ENCODE assay signal across 11 cellular contexts in the genomic region with DNA sequence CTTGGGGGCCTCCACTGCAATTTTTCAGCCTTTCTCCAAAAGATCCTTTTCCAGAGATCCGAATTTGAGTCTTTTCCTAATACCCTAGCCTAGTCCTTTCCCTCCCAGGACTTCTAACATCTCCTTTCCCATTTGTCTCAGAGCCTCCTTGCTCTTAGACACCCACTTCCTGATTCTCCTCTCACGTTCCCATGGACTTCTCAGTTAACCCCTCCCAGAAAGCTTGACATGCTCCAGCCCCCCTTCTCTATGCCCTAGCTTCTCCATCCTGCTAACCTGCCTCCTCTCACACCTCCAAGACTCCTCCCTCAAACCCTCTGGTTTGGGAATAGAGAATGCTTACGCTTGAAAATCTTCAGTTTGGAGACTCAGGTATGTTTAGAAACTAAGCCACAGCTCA. TPM values are rescaled to one million over a fixed set of nuclear protein-coding genes. Genes with fewer than 3 reads are reported as not detected.
DNase-seq lines count a peak whose midpoint lies in the region; ATAC-seq and TF ChIP-seq lines count a peak whose summit lies in the region.
"Had no signal": no experiment of that assay in that cellular context is flagged by ENCODE, and none has a peak within 500 bp of the region (broad histone marks: within the 10 kb centered on the region; RNA-seq: fewer than 3 reads in every experiment).

No MANE protein-coding gene starts in this region.

- no peaks in the 10 kb centered on the region for H4K20me1 ChIP-seq in MM.1S (ENCODE audit: insufficient read depth, low read length)
- H4K20me1 ChIP-seq in neural progenitor cell (ENCODE audit: low read depth): peaks cover 70% of the 10 kb centered on the region

- H3F3A ChIP-seq in MM.1S (ENCODE audit: insufficient read depth, low read length) (peaks cover 20% of the 10 kb centered on the region; the same call in 1 of the 2 replicates), neural progenitor cell (ENCODE audit: low read depth) (peaks cover 10% of the 10 kb centered on the region)

- POLR2A ChIA-PET in CD4-positive, alpha-beta T cell (lab: Charles Lee): interaction anchor here (1.0 kb wide), 1 partner anchor 22 kb away, joined by 3 read pairs; no protein-coding TSS in a partner anchor

- no peak for TF ChIP-seq POLR2A in sigmoid colon (IDR thresholded peaks at IDR 0.05)

- H3K4me1 ChIP-seq in MM.1S (ENCODE audit: low read length) (peaks cover 14% of the 10 kb centered on the region; the same call in 1 of the 2 replicates), duodenal mucosa (ENCODE audit: control insufficient read depth in 1 of 2, insufficient read depth in 2 of 2, low read length in 2 of 2) (peaks cover 36 to 54% of the 10 kb centered on the region in 2 donors), neural progenitor cell (peaks cover 41% of the 10 kb centered on the region), sigmoid colon (peaks cover 0 to 58% (median 41%) of the 10 kb centered on the region in 4 donors), aorta (ENCODE audit: control insufficient read depth in 1 of 2, insufficient read depth in 2 of 2, low read length in 2 of 2) (peaks cover 0 to 3% of the 10 kb centered on the region in 2 donors)

- no peaks in the 10 kb centered on the region for H3K27me3 ChIP-seq in CD4-positive, alpha-beta T cell (ENCODE audit: control insufficient read depth, insufficient read depth, low read length)
- H3K27me3 ChIP-seq in MM.1S (replicated peaks; ENCODE audit: insufficient read depth, low read length) (no peaks in the 10 kb centered on the region), duodenal mucosa (ENCODE audit: control insufficient read depth in 1 of 2, insufficient read depth in 2 of 2, low read length in 2 of 2) (no peaks in the 10 kb centered on the region), neural progenitor cell (peaks cover 16% of the 10 kb centered on the region), sigmoid colon (no peaks in the 10 kb centered on the region), aorta (ENCODE audit: control insufficient read depth in 1 of 2, insufficient read depth in 2 of 2, low read length in 1 of 2) (no peaks in the 10 kb centered on the region)

- H3K9ac ChIP-seq in MM.1S (ENCODE audit: low read length): no peak overlapping the region
- H3K9ac ChIP-seq in duodenal mucosa (ENCODE audit: low read depth in 1 of 2, low read length in 2 of 2): peak overlapping the region; percentile 6 to 19
- H3K9ac ChIP-seq in neural progenitor cell: peak overlapping the region; percentile 1

- no peaks in the 10 kb centered on the region for H3K9me3 Mint-ChIP-seq in CD4-positive, alpha-beta T cell
- H3K9me3 Mint-ChIP-seq in neural progenitor cell: no peaks in the 10 kb centered on the region

- no peak overlapping the region for H3K4me3 ChIP-seq in MM.1S (ENCODE audit: low read length)
- H3K4me3 ChIP-seq in duodenal mucosa (ENCODE audit: low read depth in 1 of 2, low read length in 2 of 2): peak overlapping the region in 1 of 2 donors; percentile 13
- H3K4me3 ChIP-seq in neural progenitor cell: peak overlapping the region; percentile 92
- H3K4me3 ChIP-seq in sigmoid colon: peak overlapping the region in 1 of 4 donors; percentile 70
- no peak overlapping the region for H3K4me3 ChIP-seq in aorta (ENCODE audit: low read length in 2 of 2)
- H3K4me3 ChIP-seq: K562 had no signal

- no peak for TF ChIP-seq EP300 in sigmoid colon (IDR thresholded peaks at IDR 0.05)

- peaks cover 63% of the 10 kb centered on the region for H3K4me1 Mint-ChIP-seq in CD4-positive, alpha-beta T cell (ENCODE audit: low read depth)
- peaks cover 54% of the 10 kb centered on the region for H3K4me1 Mint-ChIP-seq in neural progenitor cell

- no peaks in the 10 kb centered on the region for H3K9me3 ChIP-seq in CD4-positive, alpha-beta T cell (ENCODE audit: control insufficient read depth, low read length)
- no peaks in the 10 kb centered on the region for H3K9me3 ChIP-seq in MM.1S (replicated peaks; ENCODE audit: insufficient read depth, low read length)
- no peaks in the 10 kb centered on the region for H3K9me3 ChIP-seq in duodenal mucosa (ENCODE audit: control insufficient read depth in 1 of 2, low read length in 2 of 2)
- H3K9me3 ChIP-seq in neural progenitor cell (ENCODE audit: low read depth): no peaks in the 10 kb centered on the region
- no peaks in the 10 kb centered on the region for H3K9me3 ChIP-seq in sigmoid colon
- H3K9me3 ChIP-seq in aorta (ENCODE audit: control insufficient read depth, low read length): no peaks in the 10 kb centered on the region

- H2AFZ ChIP-seq in MM.1S (ENCODE audit: low read length) (no peak overlapping the region), neural progenitor cell (replicated peaks) (no peak overlapping the region)

- H3K4me2 ChIP-seq in MM.1S (ENCODE audit: low read depth, low read length) (peak overlapping the region; percentile 18; the same call in 1 of the 2 replicates), neural progenitor cell (peak overlapping the region; percentile 99)

- no peaks in the 10 kb centered on the region for H3K36me3 ChIP-seq in MM.1S (replicated peaks; ENCODE audit: insufficient read depth, low read length)
- H3K36me3 ChIP-seq in duodenal mucosa (ENCODE audit: control insufficient read depth in 1 of 2, insufficient read depth in 2 of 2, low read length in 2 of 2): peaks cover 15 to 27% of the 10 kb centered on the region in 2 donors
- peaks cover 7% of the 10 kb centered on the region for H3K36me3 ChIP-seq in neural progenitor cell
- peaks cover 19 to 28% (median 26%) of the 10 kb centered on the region in 4 donors for H3K36me3 ChIP-seq in sigmoid colon
- H3K36me3 ChIP-seq in aorta (ENCODE audit: control insufficient read depth in 1 of 2, insufficient read depth in 2 of 2, low read length in 1 of 2): peaks cover 3 to 7% of the 10 kb centered on the region in 2 donors

- TF ChIP-seq CTCF in CD4-positive, alpha-beta T cell (IDR thresholded peaks at IDR 0.05): no peak
- TF ChIP-seq CTCF in MM.1S (IDR thresholded peaks at IDR 0.05; ENCODE audit: low read length) (no peak), neural progenitor cell (IDR thresholded peaks at IDR 0.05) (no peak), sigmoid colon (IDR thresholded peaks at IDR 0.05) (no peak)

- no peak for DNase-seq in CD4-positive, alpha-beta T cell
- no peak for DNase-seq in MM.1S
- no peak for DNase-seq in neural progenitor cell (ENCODE audit: low spot score)
- no peak for DNase-seq in NCI-H524 (lab: John Stamatoyannopoulos, UW)
- no peak for DNase-seq in sigmoid colon
- no peak for DNase-seq in LoVo (ENCODE audit: low spot score)
- no peak for DNase-seq in aorta
- DNase-seq: activated gamma-delta T cell treated with Interleukin-2 at 50 U/mL for 16 hours, RPMI8226 had no signal

- intact Hi-C loops in CD4-positive, alpha-beta T cell (cut with DNase I, micrococcal nuclease): loop anchor here in 1 of 2 experiments (2.0 to 10.0 kb wide), 4 partner anchors 21 to 829 kb away; a partner anchor contains a TSS
- intact Hi-C loops in sigmoid colon (cut with DNase I): no loop called here
- intact Hi-C loops in aorta (cut with DNase I): loop anchor here (2.0 to 10.0 kb wide), 2 partner anchors 327 to 829 kb away; no protein-coding TSS in a partner anchor

- H3K4me3 Mint-ChIP-seq in CD4-positive, alpha-beta T cell: peak overlapping the region; percentile 99
- H3K4me3 Mint-ChIP-seq in neural progenitor cell: peak overlapping the region; percentile 99

- H3K36me3 Mint-ChIP-seq in CD4-positive, alpha-beta T cell (ENCODE audit: low read depth): peaks cover 63% of the 10 kb centered on the region
- H3K36me3 Mint-ChIP-seq in neural progenitor cell: peaks cover 49% of the 10 kb centered on the region

- ATAC-seq in CD4-positive, alpha-beta T cell (ENCODE audit: poor library complexity): no peak
- no peak for ATAC-seq in aorta (ENCODE audit: low FRiP score)
- ATAC-seq: K562 had no signal

- H3K79me2 ChIP-seq in MM.1S (ENCODE audit: low read length) (peaks cover 71% of the 10 kb centered on the region), neural progenitor cell (ENCODE audit: low read depth) (peaks cover 73% of the 10 kb centered on the region)

- peak overlapping the region; percentile 92 for H3K27ac Mint-ChIP-seq in CD4-positive, alpha-beta T cell
- peak overlapping the region; percentile 26 for H3K27ac Mint-ChIP-seq in neural progenitor cell

- 52 to 53% methylated on average over 3 of the region's 3 CpGs for WGBS in sigmoid colon, 2 donors
- WGBS in aorta, 2 donors: 34 to 60% methylated on average over 3 of the region's 3 CpGs

- H3K27ac ChIP-seq in CD4-positive, alpha-beta T cell (ENCODE audit: low read depth, low read length): no peak overlapping the region
- H3K27ac ChIP-seq in MM.1S (ENCODE audit: low read length) (no peak overlapping the region), duodenal mucosa (ENCODE audit: low read depth, low read length) (no peak overlapping the region), neural progenitor cell (no peak overlapping the region), sigmoid colon (peak overlapping the region in 1 of 4 donors; percentile 21), aorta (ENCODE audit: low read depth in 1 of 2, low read length in 2 of 2) (no peak overlapping the region)

- no peaks in the 10 kb centered on the region for H3K9me2 ChIP-seq in MM.1S (replicated peaks; ENCODE audit: insufficient read depth, low read length)

- no peaks in the 10 kb centered on the region for H3K27me3 Mint-ChIP-seq in CD4-positive, alpha-beta T cell
- H3K27me3 Mint-ChIP-seq in neural progenitor cell (ENCODE audit: insufficient read depth, low read depth): peaks cover 9% of the 10 kb centered on the region

- CTCF ChIA-PET in CD4-positive, alpha-beta T cell (lab: Charles Lee): no interaction called here

RNA-seq across cellular contexts. Expression of a gene that starts 2.5 kb away (rescaled TPM):
- 10 to 100 TPM; 70.0 to 72.1 TPM for total RNA-seq in CD4-positive, alpha-beta T cell
- total RNA-seq in neural progenitor cell (ENCODE audit: low replicate concordance) (291 and 537 TPM in 2 replicates), sigmoid colon (100 to 1,000 TPM in 1 of 4 donors, 10 to 100 TPM in 3; 74.9 to 112 (median 80.7) TPM), aorta (100 to 1,000 TPM; 160 to 167 TPM)
- polyA plus RNA-seq in sigmoid colon (100 to 1,000 TPM in 1 of 3 donors, 10 to 100 TPM in 2; 72.7 to 126 (median 84.2) TPM), aorta (100 to 1,000 TPM in 1 of 2 donors, 10 to 100 TPM in 1; 33.8 to 109 TPM)

RNA-seq across cellular contexts. Expression of a gene that starts 22.4 kb away (rescaled TPM):
- total RNA-seq in CD4-positive, alpha-beta T cell: 100 to 1,000 TPM; 182 to 190 TPM
- total RNA-seq in neural progenitor cell (ENCODE audit: low replicate concordance) (166 and 248 TPM in 2 replicates), sigmoid colon (10 to 100 TPM; 43.8 to 55.9 (median 45.6) TPM), aorta (10 to 100 TPM; 52.5 to 61.3 TPM)
- polyA plus RNA-seq in sigmoid colon (10 to 100 TPM; 35.4 to 64.6 (median 46.5) TPM), aorta (10 to 100 TPM; 14.0 to 45.5 TPM)

RNA-seq across cellular contexts. Expression of a gene that starts 36.7 kb away (rescaled TPM):
- 10 to 100 TPM; 62.6 to 66.2 TPM for total RNA-seq in CD4-positive, alpha-beta T cell
- total RNA-seq in neural progenitor cell (ENCODE audit: low replicate concordance) (106 and 158 TPM in 2 replicates), sigmoid colon (10 to 100 TPM; 18.9 to 37.7 (median 35.3) TPM), aorta (10 to 100 TPM; 68.9 to 90.3 TPM)
- polyA plus RNA-seq in sigmoid colon (10 to 100 TPM in 1 of 3 donors, 1 to 10 TPM in 2; 4.9 to 21.8 (median 6.6) TPM), aorta (10 to 100 TPM; 15.3 to 79.0 TPM)

RNA-seq across cellular contexts. Expression of a gene that starts 51.1 kb away (rescaled TPM):
- 10 to 100 TPM; 27.3 to 29.4 TPM for total RNA-seq in CD4-positive, alpha-beta T cell
- total RNA-seq in neural progenitor cell (ENCODE audit: low replicate concordance): 26.5 and 65.9 TPM in 2 replicates
- total RNA-seq in sigmoid colon: 10 to 100 TPM; 17.1 to 28.0 (median 22.0) TPM
- 10 to 100 TPM; 15.0 to 44.3 (median 23.8) TPM for polyA plus RNA-seq in sigmoid colon
- 10 to 100 TPM; 23.0 to 25.7 TPM for total RNA-seq in aorta
- polyA plus RNA-seq in aorta: 10 to 100 TPM in 1 of 2 donors, 1 to 10 TPM in 1; 8.4 to 46.8 TPM

RNA-seq across cellular contexts. Expression of a gene that starts 51.6 kb away (rescaled TPM):
- 10 to 100 TPM; 50.1 to 53.2 TPM for total RNA-seq in CD4-positive, alpha-beta T cell
- total RNA-seq in neural progenitor cell (ENCODE audit: low replicate concordance): 53.1 and 86.1 TPM in 2 replicates
- total RNA-seq in sigmoid colon: 100 to 1,000 TPM in 1 of 4 donors, 10 to 100 TPM in 3; 64.3 to 103 (median 82.8) TPM
- polyA plus RNA-seq in sigmoid colon: 100 to 1,000 TPM in 1 of 3 donors, 10 to 100 TPM in 2; 82.3 to 124 (median 91.8) TPM
- 10 to 100 TPM; 33.7 to 40.3 TPM for total RNA-seq in aorta
- polyA plus RNA-seq in aorta: 10 to 100 TPM; 65.7 to 69.5 TPM
